ENCODE assay signal across 21 cellular contexts in genomic region chr20:63939061-63939935, GRCh38. TPM values are rescaled to one million over a fixed set of nuclear protein-coding genes. Genes with fewer than 3 reads are reported as not detected.
DNase-seq lines count a peak whose midpoint lies in the region; ATAC-seq, FAIRE-seq and TF ChIP-seq lines count a peak whose summit lies in the region.
"Had no signal": no experiment of that assay in that cellular context is flagged by ENCODE, and none has a peak within 500 bp of the region (broad histone marks: within the 10 kb centered on the region; RNA-seq: fewer than 3 reads in every experiment).

No MANE protein-coding gene starts in this region.

- no peak overlapping the region for H3K27ac ChIP-seq in CD8-positive, alpha-beta memory T cell (ENCODE audit: low read depth, low read length)
- H3K27ac ChIP-seq in H9 (ENCODE audit: insufficient read length, low read depth, low read length) (no peak overlapping the region), right cardiac atrium (ENCODE audit: low read length) (no peak overlapping the region), osteoblast (ENCODE audit: low read depth, low read length) (no peak overlapping the region)

- H2AFZ ChIP-seq in H9 (ENCODE audit: low read length) (no peak overlapping the region), osteoblast (ENCODE audit: low read length) (no peak overlapping the region)

- no peak overlapping the region for H2AK5ac ChIP-seq in H9 (ENCODE audit: insufficient read length, low read length)

- no peak overlapping the region for H3K4ac ChIP-seq in H9 (ENCODE audit: low read depth, low read length)

- H4K20me1 ChIP-seq in H9 (ENCODE audit: control insufficient read depth, insufficient read depth, insufficient read length): no peaks in the 10 kb centered on the region
- H4K20me1 ChIP-seq in osteoblast (ENCODE audit: insufficient read depth, low read length): peaks cover 55% of the 10 kb centered on the region

- peaks cover 24% of the 10 kb centered on the region for H3K4me1 ChIP-seq in CD8-positive, alpha-beta memory T cell (ENCODE audit: insufficient read depth, low read length)
- H3K4me1 ChIP-seq in H9 (ENCODE audit: insufficient read depth, low read length): no peaks in the 10 kb centered on the region
- H3K4me1 ChIP-seq in right cardiac atrium (ENCODE audit: control insufficient read depth, insufficient read depth, low read length): no peaks in the 10 kb centered on the region
- H3K4me1 ChIP-seq in osteoblast (ENCODE audit: insufficient read depth, low read length): no peaks in the 10 kb centered on the region

- TF ChIP-seq CTCF in H9 (conservative IDR thresholded peaks at IDR 0.05): no peak
- no peak for TF ChIP-seq CTCF in osteoblast (IDR thresholded peaks at IDR 0.05; ENCODE audit: extremely low read depth, low read depth, low read length)
- no peak for TF ChIP-seq CTCF in D721Med (IDR thresholded peaks at IDR 0.05; ENCODE audit: insufficient read depth, missing control alignments)

- H3K4me2 ChIP-seq in H9 (ENCODE audit: insufficient read depth, insufficient read length, low read length) (peak overlapping the region; percentile 10), osteoblast (ENCODE audit: insufficient read depth, low read length) (no peak overlapping the region)

- FAIRE-seq in D721Med (lab: Jason Lieb, UNC): no peak
- FAIRE-seq: bronchial epithelial cell, G401.6, islet of Langerhans had no signal

- peaks cover 12 to 22% (median 21%) of the 10 kb centered on the region in 3 donors for H3K4me1 Mint-ChIP-seq in CD8-positive, alpha-beta memory T cell
- peaks cover 3 to 9% of the 10 kb centered on the region in 2 experiments for H3K4me1 Mint-ChIP-seq in H9

- H3K4me3 ChIP-seq in CD8-positive, alpha-beta memory T cell (ENCODE audit: low read length): no peak overlapping the region
- H3K4me3 ChIP-seq in right cardiac atrium (ENCODE audit: low read length) (no peak overlapping the region), osteoblast (ENCODE audit: insufficient read depth, low read length) (no peak overlapping the region)
- H3K4me3 ChIP-seq: dorsolateral prefrontal cortex, esophagus muscularis mucosa had no signal

- no peak overlapping the region for H3K27ac Mint-ChIP-seq in CD8-positive, alpha-beta memory T cell
- no peak overlapping the region for H3K27ac Mint-ChIP-seq in H9
- H3K27ac Mint-ChIP-seq: activated CD8-positive, alpha-beta T cell treated with anti-CD3 and anti-CD28 coated beads for 36 hours; nephron progenitor cell had no signal

- H4K91ac ChIP-seq in H9 (ENCODE audit: insufficient read length, low read depth, low read length): no peak overlapping the region

- 0 out of 2 replicates have a peak overlapping the region, but pooled peaks have one; percentile 38 for H3K14ac ChIP-seq in H9 (ENCODE audit: insufficient read depth, low read length)

- H3K56ac ChIP-seq in H9 (ENCODE audit: insufficient read length, low read depth, low read length): no peak overlapping the region

- no peak overlapping the region for H2BK120ac ChIP-seq in H9 (ENCODE audit: low read depth, low read length, poor library complexity, severe bottlenecking)

- no peaks in the 10 kb centered on the region for H3K27me3 ChIP-seq in CD8-positive, alpha-beta memory T cell (ENCODE audit: insufficient read depth, low read length, poor library complexity, severe bottlenecking)
- H3K27me3 ChIP-seq in H9 (ENCODE audit: insufficient read depth, low read length) (no peaks in the 10 kb centered on the region), right cardiac atrium (ENCODE audit: control insufficient read depth, insufficient read depth) (no peaks in the 10 kb centered on the region), osteoblast (ENCODE audit: insufficient read depth, low read length) (no peaks in the 10 kb centered on the region)
- H3K27me3 ChIP-seq: dorsolateral prefrontal cortex, esophagus muscularis mucosa had no signal

- no peak overlapping the region for H3K9ac ChIP-seq in H9 (ENCODE audit: extremely low read depth, insufficient read length, low read length)

- no peak overlapping the region for H3K23ac ChIP-seq in H9 (ENCODE audit: insufficient read length, low read depth, low read length)

- H3K23me2 ChIP-seq in H9 (ENCODE audit: insufficient read length, low read depth, low read length, poor library complexity, severe bottlenecking): peaks cover 13% of the 10 kb centered on the region

- peaks cover 17% of the 10 kb centered on the region for H3K36me3 ChIP-seq in CD8-positive, alpha-beta memory T cell (ENCODE audit: insufficient read depth, low read length)
- peaks cover 36% of the 10 kb centered on the region for H3K36me3 ChIP-seq in osteoblast (ENCODE audit: insufficient read depth, low read length)

- intact Hi-C loops in right cardiac atrium (cut with DNase I): no loop called here

- no peak overlapping the region for H4K5ac ChIP-seq in H9 (ENCODE audit: insufficient read length, low read depth, low read length)

- no peaks in the 10 kb centered on the region for H3K27me3 Mint-ChIP-seq in CD8-positive, alpha-beta memory T cell
- no peaks in the 10 kb centered on the region for H3K27me3 Mint-ChIP-seq in H9 (ENCODE audit: low read depth)
- H3K27me3 Mint-ChIP-seq: activated CD8-positive, alpha-beta T cell treated with anti-CD3 and anti-CD28 coated beads for 36 hours had no signal

- peak in 3 of 5 donors; percentile 9 to 54 (median 19) for DNase-seq in CD8-positive, alpha-beta memory T cell
- DNase-seq in H9: peak; percentile 56
- peak; percentile 19 to 62 (median 55) for DNase-seq in right cardiac atrium
- peak; percentile 83 for DNase-seq in osteoblast (ENCODE audit: insufficient read length, low spot score, missing footprints)
- DNase-seq in OCI-M1 (lab: John Stamatoyannopoulos, UW): no peak
- no peak for DNase-seq in D721Med (ENCODE audit: insufficient read length, low spot score)
- DNase-seq in NCI-H748 treated with DMSO at 0.1 percent for 48 hours (lab: John Stamatoyannopoulos, UW): no peak
- DNase-seq: AML-193, Calu3, dorsolateral prefrontal cortex, NCI-H1092 treated with DMSO at 0.1 percent for 48 hours, NCI-H2081 treated with DMSO at 0.1 percent for 48 hours, NCI-H510A treated with DMSO at 0.1 percent for 48 hours, nephron progenitor cell, SIG-M5, T-helper 1 cell had no signal

- no peaks in the 10 kb centered on the region for H3K79me1 ChIP-seq in H9 (ENCODE audit: insufficient read depth, low read depth, low read length, poor library complexity, severe bottlenecking)

- H2BK20ac ChIP-seq in H9 (ENCODE audit: low read depth, low read length, poor library complexity, severe bottlenecking): no peak overlapping the region

- no peak overlapping the region for H3K18ac ChIP-seq in H9 (ENCODE audit: insufficient read length, low read depth, low read length)

- H2BK5ac ChIP-seq in H9 (ENCODE audit: insufficient read length, low read length): no peak overlapping the region

- no peaks in the 10 kb centered on the region for H3K9me3 ChIP-seq in CD8-positive, alpha-beta memory T cell (ENCODE audit: low read length)
- H3K9me3 ChIP-seq in H9 (ENCODE audit: control insufficient read depth, low read depth, low read length) (no peaks in the 10 kb centered on the region), right cardiac atrium (ENCODE audit: control insufficient read depth, low read length) (no peaks in the 10 kb centered on the region), osteoblast (ENCODE audit: low read depth, low read length) (no peaks in the 10 kb centered on the region)
- H3K9me3 ChIP-seq: esophagus muscularis mucosa had no signal

- ATAC-seq in right cardiac atrium: no peak
- ATAC-seq: activated CD8-positive, alpha-beta T cell treated with anti-CD3 and anti-CD28 coated beads for 36 hours had no signal

- CTCF ChIA-PET in CD8-positive, alpha-beta memory T cell (lab: Charles Lee): no interaction called here

- H3K79me2 ChIP-seq in H9 (ENCODE audit: insufficient read depth, low read length) (0 out of 2 replicates have a peak, but pooled peaks cover 4% of the 10 kb centered on the region), osteoblast (ENCODE audit: insufficient read depth, low read length) (peaks cover 41% of the 10 kb centered on the region)

- no peaks in the 10 kb centered on the region for H3K9me3 Mint-ChIP-seq in CD8-positive, alpha-beta memory T cell
- H3K9me3 Mint-ChIP-seq in H9: no peaks in the 10 kb centered on the region
- H3K9me3 Mint-ChIP-seq: activated CD8-positive, alpha-beta T cell treated with anti-CD3 and anti-CD28 coated beads for 36 hours; nephron progenitor cell had no signal

- H3K36me3 Mint-ChIP-seq in CD8-positive, alpha-beta memory T cell: peaks cover 0 to 56% (median 2%) of the 10 kb centered on the region in 3 donors
- peaks cover 2 to 30% (median 27%) of the 10 kb centered on the region in 3 experiments; a peak in 6 of 7 replicates for H3K36me3 Mint-ChIP-seq in H9 (ENCODE audit: insufficient read depth in 1 of 3, low read depth in 3 of 3)

- no peak overlapping the region for H3T11ph ChIP-seq in H9 (ENCODE audit: low read length)

- no CpG with 5 or more reads among the region's 33 CpGs for WGBS in H9 (ENCODE audit: extremely low coverage, insufficient read length, low lambda C conversion rate)
- WGBS in right cardiac atrium: 82% methylated on average over 33 of the region's 33 CpGs

- H2BK12ac ChIP-seq in H9 (ENCODE audit: insufficient read length, low read depth, low read length): no peak overlapping the region

- POLR2A ChIA-PET in CD8-positive, alpha-beta memory T cell (lab: Charles Lee): interaction anchor here (0.6 kb wide), 1 partner anchor 9 kb away, joined by 3 read pairs; no protein-coding TSS in a partner anchor

- no peak overlapping the region for H4K8ac ChIP-seq in H9 (replicated peaks; ENCODE audit: insufficient read length, low read depth, low read length)

- H3K4me3 Mint-ChIP-seq in CD8-positive, alpha-beta memory T cell: peak overlapping the region in 1 of 7 donors; percentile 27
- H3K4me3 Mint-ChIP-seq in H9: no peak overlapping the region
- H3K4me3 Mint-ChIP-seq: activated CD8-positive, alpha-beta T cell treated with anti-CD3 and anti-CD28 coated beads for 36 hours; nephron progenitor cell had no signal

- H2BK15ac ChIP-seq in H9 (ENCODE audit: low read depth, low read length): no peak overlapping the region

RNA-seq across cellular contexts. Expression of gene UCKL1, which starts 16.9 kb away (rescaled TPM):
- 10 to 100 TPM; 35.7 to 36.2 TPM for total RNA-seq in CD8-positive, alpha-beta memory T cell
- polyA plus RNA-seq in CD8-positive, alpha-beta memory T cell: 34.5 TPM
- 35.6 and 40.9 TPM in 2 replicates for total RNA-seq in H9 (2021)
- 10 to 100 TPM; 35.5 to 47.0 (median 44.0) TPM for total RNA-seq in right cardiac atrium
- 36.5 TPM for polyA plus RNA-seq in right cardiac atrium
- total RNA-seq in osteoblast: 21.0 and 23.9 TPM in 2 replicates

RNA-seq across cellular contexts. Expression of gene ZNF512B, which starts 30.4 kb away (rescaled TPM):
- 10 to 100 TPM; 11.5 to 12.1 TPM for total RNA-seq in CD8-positive, alpha-beta memory T cell
- 1.0 TPM for polyA plus RNA-seq in CD8-positive, alpha-beta memory T cell
- 43.8 and 46.0 TPM in 2 replicates for total RNA-seq in H9 (2021)
- 10 to 100 TPM; 12.3 to 16.1 (median 13.6) TPM for total RNA-seq in right cardiac atrium
- 9.8 TPM for polyA plus RNA-seq in right cardiac atrium
- total RNA-seq in osteoblast: 12.1 and 14.5 TPM in 2 replicates

RNA-seq across cellular contexts. Expression of gene SAMD10, which starts 40.1 kb away (rescaled TPM):
- total RNA-seq in CD8-positive, alpha-beta memory T cell: 10 to 100 TPM; 19.3 to 24.5 TPM
- 15.6 TPM for polyA plus RNA-seq in CD8-positive, alpha-beta memory T cell
- total RNA-seq in H9 (2021) (5.2 and 5.7 TPM in 2 replicates), right cardiac atrium (1 to 10 TPM; 3.3 to 4.9 (median 3.8) TPM), osteoblast (0.59 and 1.4 TPM in 2 replicates)
- 4.8 TPM for polyA plus RNA-seq in right cardiac atrium

RNA-seq across cellular contexts. Expression of gene PRPF6, which starts 41.6 kb away (rescaled TPM):
- 10 to 100 TPM; 76.2 to 78.3 TPM for total RNA-seq in CD8-positive, alpha-beta memory T cell
- 97.1 TPM for polyA plus RNA-seq in CD8-positive, alpha-beta memory T cell
- total RNA-seq in H9 (2021) (87.9 and 91.3 TPM in 2 replicates), right cardiac atrium (10 to 100 TPM; 42.5 to 44.7 (median 43.5) TPM), osteoblast (47.1 and 56.1 TPM in 2 replicates)
- polyA plus RNA-seq in right cardiac atrium: 29.6 TPM

RNA-seq across cellular contexts. Expression of gene DNAJC5, which starts 44.4 kb away (rescaled TPM):
- 10 to 100 TPM; 38.9 to 40.9 TPM for total RNA-seq in CD8-positive, alpha-beta memory T cell
- polyA plus RNA-seq in CD8-positive, alpha-beta memory T cell: 8.3 TPM
- total RNA-seq in H9 (2021) (42.9 and 43.0 TPM in 2 replicates), right cardiac atrium (10 to 100 TPM; 43.1 to 51.0 (median 49.9) TPM), osteoblast (41.5 and 53.9 TPM in 2 replicates)
- 32.2 TPM for polyA plus RNA-seq in right cardiac atrium

Comparison
In these comparisons a context has a peak if more than half of its experiments do, and no peak if none do; other contexts are left out.
1. DNase-seq: peak in CD8-positive, alpha-beta memory T cell (3 of 5), H9 (single experiment), right cardiac atrium (3 of 3) and osteoblast (single experiment); none in OCI-M1 (single experiment), D721Med (single experiment) and NCI-H748 treated with DMSO at 0.1 percent for 48 hours (single experiment).